16 cellular contexts compared by ENCODE assay signal in genomic region chr12:69085852-69086251, GRCh38.
A peak's percentile ranks its signal among the peaks of the same experiment; 100 is the strongest.
DNase-seq lines count a peak whose midpoint lies in the region; ATAC-seq and TF ChIP-seq lines count a peak whose summit lies in the region.
"Had no signal": no experiment of that assay in that cellular context is flagged by ENCODE, and none has a peak within 500 bp of the region (broad histone marks: within the 10 kb centered on the region; RNA-seq: fewer than 3 reads in every experiment).

No MANE protein-coding gene starts in this region.

- no peak for ATAC-seq in GM21737 (IDR thresholded peaks at IDR 0.05; ENCODE audit: unreplicated experiment)
- ATAC-seq in HG03439 (IDR thresholded peaks at IDR 0.05; ENCODE audit: unreplicated experiment) = no peak

- DNase-seq in NCI-H2029 (lab: John Stamatoyannopoulos, UW) = peak; percentile 60
- peak; percentile 20 for DNase-seq in left kidney (ENCODE audit: low read depth, low spot score)
- DNase-seq in cerebellar cortex (ENCODE audit: low spot score) = no peak
- DNase-seq: C1 segment of cervical spinal cord; Calu3; CD4-positive, alpha-beta memory T cell; COR-L47; DMS53; DMS79 treated with DMSO at 0.1 percent for 48 hours; GF-D8; GM23248; H7; HCEC 1CT had no signal

- TF ChIP-seq RAD21 in Ishikawa (IDR thresholded peaks at IDR 0.05; ENCODE audit: low read depth) = peak; percentile 13; the same call in 1 of the 2 replicates

- TF ChIP-seq EP300 in Ishikawa (IDR thresholded peaks at IDR 0.05; ENCODE audit: borderline replicate concordance) = peak; percentile 93

TF ChIP-seq in Ishikawa, 13 proteins besides CTCF, POLR2A, EP300 and RAD21:
- TF ChIP-seq YY1 (IDR thresholded peaks at IDR 0.05; ENCODE audit: low read depth) (peak; percentile 31; the same call in 1 of the 2 replicates), TAF1 (IDR thresholded peaks at IDR 0.05; ENCODE audit: low read depth) (no peak), USF1 (IDR thresholded peaks at IDR 0.05) (no peak), CREB1 (IDR thresholded peaks at IDR 0.05; ENCODE audit: low read depth) (peak; percentile 41; the same call in 1 of the 2 replicates), NFIC (IDR thresholded peaks at IDR 0.05) (peak; percentile 94), FOXM1 (IDR thresholded peaks at IDR 0.05; ENCODE audit: borderline replicate concordance, low read depth) (peak; percentile 89), TCF12 (IDR thresholded peaks at IDR 0.05; ENCODE audit: low read depth) (peak; percentile 94), MAX (IDR thresholded peaks at IDR 0.05) (peak; percentile 37; the same call in 1 of the 2 replicates), TEAD4 (IDR thresholded peaks at IDR 0.05) (peak; percentile 77), CEBPB (IDR thresholded peaks at IDR 0.05) (peak; percentile 56), EGR1 (IDR thresholded peaks at IDR 0.05) (no peak), REST (IDR thresholded peaks at IDR 0.05; ENCODE audit: low read depth) (no peak), ZBTB7A (IDR thresholded peaks at IDR 0.05; ENCODE audit: low read depth) (no peak)
